ENCODE assay signal across 1 cellular context in genomic region chr1:67686272-67687197, GRCh38.
TF ChIP-seq lines count a peak whose summit lies in the region.

No MANE protein-coding gene starts in this region.

TF ChIP-seq in GM23338, 12 proteins besides CTCF, POLR2A, EP300 and RAD21 (continued from another document):
- TF ChIP-seq, protein P1, sequence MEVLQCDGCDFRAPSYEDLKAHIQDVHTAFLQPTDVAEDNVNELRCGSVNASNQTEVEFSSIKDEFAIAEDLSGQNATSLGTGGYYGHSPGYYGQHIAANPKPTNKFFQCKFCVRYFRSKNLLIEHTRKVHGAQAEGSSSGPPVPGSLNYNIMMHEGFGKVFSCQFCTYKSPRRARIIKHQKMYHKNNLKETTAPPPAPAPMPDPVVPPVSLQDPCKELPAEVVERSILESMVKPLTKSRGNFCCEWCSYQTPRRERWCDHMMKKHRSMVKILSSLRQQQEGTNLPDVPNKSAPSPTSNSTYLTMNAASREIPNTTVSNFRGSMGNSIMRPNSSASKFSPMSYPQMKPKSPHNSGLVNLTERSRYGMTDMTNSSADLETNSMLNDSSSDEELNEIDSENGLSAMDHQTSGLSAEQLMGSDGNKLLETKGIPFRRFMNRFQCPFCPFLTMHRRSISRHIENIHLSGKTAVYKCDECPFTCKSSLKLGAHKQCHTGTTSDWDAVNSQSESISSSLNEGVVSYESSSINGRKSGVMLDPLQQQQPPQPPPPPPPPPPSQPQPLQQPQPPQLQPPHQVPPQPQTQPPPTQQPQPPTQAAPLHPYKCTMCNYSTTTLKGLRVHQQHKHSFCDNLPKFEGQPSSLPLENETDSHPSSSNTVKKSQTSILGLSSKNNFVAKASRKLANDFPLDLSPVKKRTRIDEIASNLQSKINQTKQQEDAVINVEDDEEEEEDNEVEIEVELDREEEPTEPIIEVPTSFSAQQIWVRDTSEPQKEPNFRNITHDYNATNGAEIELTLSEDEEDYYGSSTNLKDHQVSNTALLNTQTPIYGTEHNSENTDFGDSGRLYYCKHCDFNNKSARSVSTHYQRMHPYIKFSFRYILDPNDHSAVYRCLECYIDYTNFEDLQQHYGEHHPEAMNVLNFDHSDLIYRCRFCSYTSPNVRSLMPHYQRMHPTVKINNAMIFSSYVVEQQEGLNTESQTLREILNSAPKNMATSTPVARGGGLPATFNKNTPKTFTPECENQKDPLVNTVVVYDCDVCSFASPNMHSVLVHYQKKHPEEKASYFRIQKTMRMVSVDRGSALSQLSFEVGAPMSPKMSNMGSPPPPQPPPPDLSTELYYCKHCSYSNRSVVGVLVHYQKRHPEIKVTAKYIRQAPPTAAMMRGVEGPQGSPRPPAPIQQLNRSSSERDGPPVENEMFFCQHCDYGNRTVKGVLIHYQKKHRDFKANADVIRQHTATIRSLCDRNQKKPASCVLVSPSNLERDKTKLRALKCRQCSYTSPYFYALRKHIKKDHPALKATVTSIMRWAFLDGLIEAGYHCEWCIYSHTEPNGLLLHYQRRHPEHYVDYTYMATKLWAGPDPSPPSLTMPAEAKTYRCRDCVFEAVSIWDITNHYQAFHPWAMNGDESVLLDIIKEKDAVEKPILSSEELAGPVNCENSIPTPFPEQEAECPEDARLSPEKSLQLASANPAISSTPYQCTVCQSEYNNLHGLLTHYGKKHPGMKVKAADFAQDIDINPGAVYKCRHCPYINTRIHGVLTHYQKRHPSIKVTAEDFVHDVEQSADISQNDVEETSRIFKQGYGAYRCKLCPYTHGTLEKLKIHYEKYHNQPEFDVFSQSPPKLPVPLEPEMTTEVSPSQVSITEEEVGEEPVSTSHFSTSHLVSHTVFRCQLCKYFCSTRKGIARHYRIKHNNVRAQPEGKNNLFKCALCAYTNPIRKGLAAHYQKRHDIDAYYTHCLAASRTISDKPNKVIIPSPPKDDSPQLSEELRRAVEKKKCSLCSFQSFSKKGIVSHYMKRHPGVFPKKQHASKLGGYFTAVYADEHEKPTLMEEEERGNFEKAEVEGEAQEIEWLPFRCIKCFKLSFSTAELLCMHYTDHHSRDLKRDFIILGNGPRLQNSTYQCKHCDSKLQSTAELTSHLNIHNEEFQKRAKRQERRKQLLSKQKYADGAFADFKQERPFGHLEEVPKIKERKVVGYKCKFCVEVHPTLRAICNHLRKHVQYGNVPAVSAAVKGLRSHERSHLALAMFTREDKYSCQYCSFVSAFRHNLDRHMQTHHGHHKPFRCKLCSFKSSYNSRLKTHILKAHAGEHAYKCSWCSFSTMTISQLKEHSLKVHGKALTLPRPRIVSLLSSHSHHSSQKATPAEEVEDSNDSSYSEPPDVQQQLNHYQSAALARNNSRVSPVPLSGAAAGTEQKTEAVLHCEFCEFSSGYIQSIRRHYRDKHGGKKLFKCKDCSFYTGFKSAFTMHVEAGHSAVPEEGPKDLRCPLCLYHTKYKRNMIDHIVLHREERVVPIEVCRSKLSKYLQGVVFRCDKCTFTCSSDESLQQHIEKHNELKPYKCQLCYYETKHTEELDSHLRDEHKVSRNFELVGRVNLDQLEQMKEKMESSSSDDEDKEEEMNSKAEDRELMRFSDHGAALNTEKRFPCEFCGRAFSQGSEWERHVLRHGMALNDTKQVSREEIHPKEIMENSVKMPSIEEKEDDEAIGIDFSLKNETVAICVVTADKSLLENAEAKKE (CRISPR knock-in tag; IDR thresholded peaks at IDR 0.05), result no peak
- TF ChIP-seq EZH2 (IDR thresholded peaks at IDR 0.05; ENCODE audit: low read depth, unreplicated experiment) (no peak), ZNF114 (CRISPR knock-in tag; IDR thresholded peaks at IDR 0.05) (no peak), POLR2AphosphoS5 (IDR thresholded peaks at IDR 0.05; ENCODE audit: low read depth) (0 out of 2 replicates have a peak, but pooled peaks have one; percentile 7)
TF ChIP-seq in GM23338: peak in this region for 1.
